Comparison of ENCODE assay signal across 7 cellular contexts in the genomic region with DNA sequence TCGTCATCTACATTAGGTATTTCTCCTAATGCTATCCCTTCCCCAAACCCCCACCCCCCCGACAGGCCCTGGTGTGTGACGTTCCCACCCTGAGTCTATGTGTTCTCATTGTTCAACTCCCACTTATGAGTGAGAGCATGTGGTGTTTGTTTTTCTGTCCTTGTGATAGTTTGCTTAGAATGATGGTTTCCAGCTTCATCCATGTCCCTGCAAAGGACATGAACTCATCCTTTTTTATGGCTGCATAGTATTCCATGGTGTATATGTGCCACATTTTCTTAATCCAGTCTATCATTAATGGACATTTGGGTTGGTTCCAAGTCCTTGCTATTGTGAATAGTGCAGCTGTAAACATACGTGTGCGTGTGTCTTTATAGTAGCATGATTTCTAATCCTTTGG. TPM values are rescaled to one million over a fixed set of nuclear protein-coding genes. Genes with fewer than 3 reads are reported as not detected.
"Had no signal": no experiment of that assay in that cellular context is flagged by ENCODE, and none has a peak within 500 bp of the region (broad histone marks: within the 10 kb centered on the region; RNA-seq: fewer than 3 reads in every experiment).

No MANE protein-coding gene starts in this region.

RNA-seq across cellular contexts. Expression of a gene that starts 43.3 kb away (rescaled TPM):
- total RNA-seq: GM23248, GM23338, H1, H4, H7, H9, HFFc6 had no signal
- polyA plus RNA-seq: GM23248, GM23338, H1 had no signal
